Comparison of ENCODE assay signal across 5 cellular contexts in the genomic region with DNA sequence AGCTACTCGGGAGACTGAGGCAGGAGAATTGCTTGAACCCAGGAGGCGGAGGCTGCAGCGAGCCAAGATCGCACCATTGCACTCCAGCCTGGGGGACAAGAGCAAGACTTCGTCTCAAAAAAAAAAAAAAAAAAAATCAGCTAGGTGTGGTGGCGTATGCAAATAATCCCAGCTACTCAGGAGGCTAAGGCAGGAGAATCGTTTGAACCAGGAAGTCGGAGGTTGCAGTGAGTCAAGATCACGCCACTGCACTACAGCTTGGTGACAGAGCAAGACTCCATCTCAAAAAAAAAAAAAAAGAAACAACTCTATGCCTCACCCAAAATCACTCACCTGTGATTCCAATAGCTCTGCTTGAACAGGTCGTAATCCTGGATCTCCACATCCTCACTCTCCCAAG. TPM values are rescaled to one million over a fixed set of nuclear protein-coding genes. Genes with fewer than 3 reads are reported as not detected.
"Had no signal": no experiment of that assay in that cellular context is flagged by ENCODE, and none has a peak within 500 bp of the region (broad histone marks: within the 10 kb centered on the region; RNA-seq: fewer than 3 reads in every experiment).

No MANE protein-coding gene starts in this region.

RNA-seq across cellular contexts. Expression of a gene that starts 40.1 kb away (rescaled TPM):
- total RNA-seq: dermis blood vessel endothelial cell, fibroblast of lung, glomerular endothelial cell, lung microvascular endothelial cell, neural crest cell had no signal
